ENCODE assay signal across 8 cellular contexts in genomic region chr7:16419859-16420258, GRCh38. TPM values are rescaled to one million over a fixed set of nuclear protein-coding genes. Genes with fewer than 3 reads are reported as not detected.
DNase-seq lines count a peak whose midpoint lies in the region; ATAC-seq and TF ChIP-seq lines count a peak whose summit lies in the region.

No MANE protein-coding gene starts in this region.

- H3K23ac ChIP-seq in trophoblast cell (ENCODE audit: low read length) = no peak overlapping the region

- ATAC-seq in GM21619 (IDR thresholded peaks at IDR 0.05; ENCODE audit: unreplicated experiment) = no peak

- peak overlapping the region; percentile 85 for H2AFZ ChIP-seq in PC-9
- H2AFZ ChIP-seq in trophoblast cell (ENCODE audit: insufficient read depth, low read length, poor library complexity) = no peak overlapping the region

- POLR2A ChIA-PET in PC-9 (lab: Charles Lee; ENCODE audit: unreplicated experiment) = interaction anchor here (0.5 to 2.8 kb wide), 15 partner anchors 9 to 1415 kb away, joined by 3 to 39 read pairs (median 6); no protein-coding TSS in a partner anchor

- H2BK12ac ChIP-seq in trophoblast cell (ENCODE audit: low read length) = no peak overlapping the region

- no peaks in the 10 kb centered on the region for H3K9me2 ChIP-seq in PC-9 (ENCODE audit: insufficient read depth)

- DNase-seq in Calu3 (no peak), PC-9 (no peak), epithelial cell of prostate (ENCODE audit: low read depth, low spot score) (no peak), trophoblast cell (no peak), kidney tubule cell (ENCODE audit: low spot score) (no peak), D341Med (ENCODE audit: low spot score) (no peak), SIG-M5 (lab: John Stamatoyannopoulos, UW) (no peak)

- peak overlapping the region; percentile 68 for H3K4me3 ChIP-seq in PC-9
- no peak overlapping the region for H3K4me3 ChIP-seq in trophoblast cell (ENCODE audit: low read depth, low read length)

- no peak overlapping the region for H3K14ac ChIP-seq in trophoblast cell (ENCODE audit: low read length)

- BruUV-seq in Calu3 (replicated peaks; lab: Mats Ljungman, UMichigan) (no TSS peak), PC-9 (replicated peaks; lab: Mats Ljungman, UMichigan) (TSS peak; percentile 76)

- H3K27ac Mint-ChIP-seq in Calu3 (ENCODE audit: unreplicated experiment) = peak overlapping the region; percentile 86

- H3K4me1 ChIP-seq in PC-9 (replicated peaks; ENCODE audit: insufficient read depth) = peaks cover 57% of the 10 kb centered on the region
- H3K4me1 ChIP-seq in trophoblast cell (ENCODE audit: control insufficient read depth in 1 of 2, insufficient read depth in 2 of 2, low read length in 2 of 2) = peaks cover 4 to 9% of the 10 kb centered on the region in 2 experiments

- H3K4me2 ChIP-seq in PC-9 (peak overlapping the region; percentile 90), trophoblast cell (ENCODE audit: low read length) (peak overlapping the region; percentile 86)

- H3K36me3 ChIP-seq in PC-9 (ENCODE audit: low read depth) (no peaks in the 10 kb centered on the region), trophoblast cell (ENCODE audit: control insufficient read depth in 1 of 2, insufficient read depth in 2 of 2, low read length in 2 of 2) (no peaks in the 10 kb centered on the region)

- H3K27ac ChIP-seq in PC-9 (peak overlapping the region; percentile 89), epithelial cell of prostate (peak overlapping the region; percentile 89), trophoblast cell (ENCODE audit: low read depth, low read length) (no peak overlapping the region)

- no peak overlapping the region for H2AK5ac ChIP-seq in trophoblast cell (ENCODE audit: low read length)

- H3K9ac ChIP-seq in trophoblast cell (ENCODE audit: low read length) = no peak overlapping the region

- H3K9me3 ChIP-seq in PC-9 (ENCODE audit: insufficient read depth, low read depth) (0 out of 2 replicates have a peak, but pooled peaks cover 11% of the 10 kb centered on the region), trophoblast cell (ENCODE audit: insufficient read depth, low read depth, low read length) (no peaks in the 10 kb centered on the region)

- no peaks in the 10 kb centered on the region for H3K9me3 Mint-ChIP-seq in Calu3 (ENCODE audit: low read depth, unreplicated experiment)

- H3K27me3 Mint-ChIP-seq in Calu3 (ENCODE audit: unreplicated experiment) = no peaks in the 10 kb centered on the region

- H3K79me2 ChIP-seq in PC-9 (ENCODE audit: low read depth) = peaks cover 3% of the 10 kb centered on the region
- H3K79me2 ChIP-seq in trophoblast cell (ENCODE audit: control insufficient read depth, insufficient read depth, low read length, poor library complexity) = peaks cover 9% of the 10 kb centered on the region

- H3F3A ChIP-seq in PC-9 (ENCODE audit: insufficient read depth, low read depth) = peaks cover 49% of the 10 kb centered on the region

- no CpG with 5 or more reads among the region's 10 CpGs for WGBS in trophoblast cell (ENCODE audit: extremely low coverage, insufficient coverage, insufficient read length)

- no peak overlapping the region for H4K12ac ChIP-seq in trophoblast cell (ENCODE audit: low read depth, low read length)

- no peak for TF ChIP-seq CTCF in Calu3 (IDR thresholded peaks at IDR 0.05; ENCODE audit: unreplicated experiment)
- no peak for TF ChIP-seq CTCF in PC-9 (conservative IDR thresholded peaks at IDR 0.05)

- intact Hi-C loops in Calu3 (cut with micrococcal nuclease; ENCODE audit: unreplicated experiment) = loop anchor here (2.0 to 5.0 kb wide), 4 partner anchors 53 to 291 kb away; no protein-coding TSS in a partner anchor
- intact Hi-C loops in PC-9 (cut with micrococcal nuclease; ENCODE audit: unreplicated experiment) = loop anchor here (1.0 to 5.0 kb wide), 7 partner anchors 74 to 497 kb away; partner anchors contain the start of genes ANKMY2 and BZW2

- peaks cover 29% of the 10 kb centered on the region for H3K36me3 Mint-ChIP-seq in Calu3 (ENCODE audit: insufficient read depth, unreplicated experiment)

- no peak overlapping the region for H2BK5ac ChIP-seq in trophoblast cell (ENCODE audit: low read depth, low read length, poor library complexity)

- CTCF ChIA-PET in Calu3 (lab: Charles Lee) (interaction anchor here (0.6 to 3.5 kb wide), 12 partner anchors 9 to 322 kb away, joined by 3 to 20 read pairs (median 6); partner anchors contain the start of genes ANKMY2, BZW2 and SOSTDC1), PC-9 (lab: Charles Lee) (interaction anchor here (1.4 to 1.8 kb wide), 2 partner anchors 145 to 290 kb away, joined by 4 to 6 read pairs; no protein-coding TSS in a partner anchor)

- no peaks in the 10 kb centered on the region for H4K20me1 ChIP-seq in PC-9 (ENCODE audit: insufficient read depth)

- peaks cover 61% of the 10 kb centered on the region for H3K4me1 Mint-ChIP-seq in Calu3 (ENCODE audit: low read depth, unreplicated experiment)

- H3K4me3 Mint-ChIP-seq in Calu3 (ENCODE audit: low read depth, unreplicated experiment) = peak overlapping the region; percentile 74

- no peak overlapping the region for H4K91ac ChIP-seq in trophoblast cell (ENCODE audit: low read depth, low read length)

- H3K27me3 ChIP-seq in PC-9 (ENCODE audit: insufficient read depth, low read depth) (no peaks in the 10 kb centered on the region), trophoblast cell (ENCODE audit: insufficient read depth, low read length) (no peaks in the 10 kb centered on the region)

- no peak overlapping the region for H3K4ac ChIP-seq in trophoblast cell (ENCODE audit: low read depth, low read length)

- no peak overlapping the region for H2BK120ac ChIP-seq in trophoblast cell (ENCODE audit: insufficient read depth, low read length, poor library complexity)

- H3K18ac ChIP-seq in trophoblast cell (ENCODE audit: low read length) = no peak overlapping the region

- H4K8ac ChIP-seq in trophoblast cell (ENCODE audit: low read depth, low read length) = no peak overlapping the region

- peaks cover 16% of the 10 kb centered on the region for H3K79me1 ChIP-seq in trophoblast cell (ENCODE audit: low read length)

RNA-seq across cellular contexts. Expression of gene CRPPA, which starts 1.5 kb away (rescaled TPM):
- total RNA-seq in Calu3 (2022) (7.5 and 9.9 TPM in 2 replicates), PC-9 (2021) (8.0 and 9.2 TPM in 2 replicates)
- polyA plus RNA-seq in trophoblast cell (2013) = 0.75 and 0.94 TPM in 2 replicates

RNA-seq across cellular contexts. Expression of gene SOSTDC1, which starts 45.7 kb away (rescaled TPM):
- total RNA-seq in Calu3 (2022) (13.9 and 22.1 TPM in 2 replicates), PC-9 (2021) (not detected in 2 replicates)
- 0.08 and 0.15 TPM in 2 replicates for polyA plus RNA-seq in trophoblast cell (2013)

Comparison
In these comparisons a context has a peak if more than half of its experiments do, and no peak if none do; other contexts are left out.
1. RNA of gene SOSTDC1, which starts 45.7 kb away (total RNA-seq): 13.9 to 22.1 TPM in Calu3; not detected in PC-9; every median in the first group is over 10 times any median in the second.